ENCODE assay signal across 1 cellular context in genomic region chr12:117380083-117380482, GRCh38.
TF ChIP-seq lines count a peak whose summit lies in the region.

No MANE protein-coding gene starts in this region.

TF ChIP-seq in HCT116, 20 proteins besides CTCF, POLR2A, EP300 and RAD21 (continued from another document):
- no peak for TF ChIP-seq ATF3 (IDR thresholded peaks at IDR 0.05)
- no peak for TF ChIP-seq CEBPB (IDR thresholded peaks at IDR 0.05; ENCODE audit: low read depth)
- no peak for TF ChIP-seq REST (IDR thresholded peaks at IDR 0.05; ENCODE audit: low read depth)
